Comparison of ENCODE assay signal across 15 cellular contexts in the genomic region with DNA sequence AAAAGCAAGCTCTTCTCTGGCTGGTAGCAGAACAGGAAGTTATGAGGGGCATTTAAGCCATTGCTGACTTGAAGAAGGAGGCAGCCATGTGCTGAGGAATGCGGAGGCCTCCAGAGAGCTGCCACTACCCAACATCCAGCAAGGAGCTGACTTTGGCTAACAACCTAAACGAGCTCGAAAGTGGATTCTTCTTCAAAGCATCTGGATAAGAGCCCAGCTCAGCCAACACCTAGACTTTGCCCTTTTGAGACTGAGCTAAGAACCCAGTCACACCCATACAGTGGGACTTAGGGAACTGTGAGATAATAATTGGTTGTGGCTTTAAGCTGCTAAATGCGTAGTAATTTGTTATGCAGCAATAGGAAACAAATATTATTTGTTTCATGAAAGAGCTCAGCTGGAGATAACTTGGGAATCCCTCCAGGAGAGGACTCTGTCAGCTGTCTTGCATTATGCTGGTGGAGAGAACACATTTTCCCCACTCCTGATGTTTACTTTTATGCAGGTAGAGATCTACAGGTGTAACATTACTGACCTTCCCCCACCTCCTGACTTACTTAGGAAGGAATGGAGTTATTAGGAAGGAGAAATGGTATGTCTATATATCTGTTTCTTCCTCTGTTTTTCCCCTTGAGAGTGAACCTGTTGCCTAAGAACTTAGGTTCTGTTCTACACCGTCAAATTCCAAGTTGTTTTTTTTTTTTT. TPM values are rescaled to one million over a fixed set of nuclear protein-coding genes. Genes with fewer than 3 reads are reported as not detected.
DNase-seq lines count a peak whose midpoint lies in the region; ATAC-seq and TF ChIP-seq lines count a peak whose summit lies in the region.
"Had no signal": no experiment of that assay in that cellular context is flagged by ENCODE, and none has a peak within 500 bp of the region (broad histone marks: within the 10 kb centered on the region; RNA-seq: fewer than 3 reads in every experiment).

No MANE protein-coding gene starts in this region.

- H3K27ac ChIP-seq in cardiac muscle cell (peak overlapping the region; percentile 7), esophagus squamous epithelium (peak overlapping the region in 3 of 4 donors; percentile 12 to 79 (median 28)), mucosa of rectum (ENCODE audit: low read depth in 2 of 2, low read length in 2 of 2) (peak overlapping the region; percentile 69 to 76), esophagus muscularis mucosa (replicated peaks in 1 of 4) (no peak overlapping the region)
- H3K27ac ChIP-seq: BLaER1 treated with 17β-estradiol and CSF1 and Interleukin-3, amounts not matched to agents 10 nM and 100 nM had no signal

- no peak for TF ChIP-seq CTCF in cardiac muscle cell (IDR thresholded peaks at IDR 0.05; ENCODE audit: low read depth, low read length)
- TF ChIP-seq CTCF in esophagus squamous epithelium (IDR thresholded peaks at IDR 0.05): no peak
- TF ChIP-seq CTCF in esophagus muscularis mucosa (IDR thresholded peaks at IDR 0.05): no peak

- intact Hi-C loops in Right ventricle myocardium superior (cut with DNase I): no loop called here
- intact Hi-C loops in esophagus squamous epithelium (cut with DNase I): loop anchor here (5.0 kb wide), 1 partner anchor 83 kb away; the partner anchor contains the start of gene FBXL19
- intact Hi-C loops in esophagus muscularis mucosa (cut with DNase I): no loop called here

- H3K9me3 ChIP-seq in cardiac muscle cell (ENCODE audit: low read depth) (no peaks in the 10 kb centered on the region), esophagus squamous epithelium (no peaks in the 10 kb centered on the region), mucosa of rectum (ENCODE audit: control insufficient read depth in 2 of 2, low read length in 2 of 2) (no peaks in the 10 kb centered on the region), esophagus muscularis mucosa (no peaks in the 10 kb centered on the region)

- TF ChIP-seq POLR2A in esophagus squamous epithelium (IDR thresholded peaks at IDR 0.05): no peak
- no peak for TF ChIP-seq POLR2A in esophagus muscularis mucosa (IDR thresholded peaks at IDR 0.05; ENCODE audit: low read depth)

- H3K27me3 ChIP-seq in cardiac muscle cell (no peaks in the 10 kb centered on the region), esophagus squamous epithelium (no peaks in the 10 kb centered on the region), mucosa of rectum (ENCODE audit: control insufficient read depth in 2 of 2, insufficient read depth in 2 of 2, low read length in 2 of 2) (no peaks in the 10 kb centered on the region), esophagus muscularis mucosa (no peaks in the 10 kb centered on the region)
- H3K27me3 ChIP-seq: BLaER1 treated with 17β-estradiol and CSF1 and Interleukin-3, amounts not matched to agents 10 nM and 100 nM had no signal

- 37 to 69% methylated on average over 5 of the region's 5 CpGs for WGBS in esophagus squamous epithelium, 2 donors
- 76% methylated on average over 5 of the region's 5 CpGs for WGBS in esophagus muscularis mucosa

- H3K4me1 ChIP-seq in cardiac muscle cell (ENCODE audit: low read depth): peaks cover 8% of the 10 kb centered on the region
- H3K4me1 ChIP-seq in esophagus squamous epithelium: peaks cover 0 to 16% (median 0%) of the 10 kb centered on the region in 3 donors
- H3K4me1 ChIP-seq in mucosa of rectum (ENCODE audit: control insufficient read depth in 2 of 2, insufficient read depth in 2 of 2, low read length in 2 of 2): peaks cover 8 to 12% of the 10 kb centered on the region in 2 donors
- H3K4me1 ChIP-seq in esophagus muscularis mucosa: peaks cover 0 to 9% (median 2%) of the 10 kb centered on the region in 4 donors

- no peak for ATAC-seq in Right ventricle myocardium superior (ENCODE audit: poor library complexity)
- no peak for ATAC-seq in activated CD4-positive, CD25-positive, alpha-beta regulatory T cell treated with anti-CD3 and anti-CD28 coated beads, Interleukin-2, amount 50 U/mL, for 24 hours
- ATAC-seq: activated CD8-positive, alpha-beta T cell treated with anti-CD3 and anti-CD28 coated beads for 36 hours had no signal

- peak overlapping the region in 1 of 2 donors; percentile 41 for H3K9ac ChIP-seq in mucosa of rectum (ENCODE audit: low read depth in 1 of 2, low read length in 2 of 2)
- H3K9ac ChIP-seq: BLaER1 treated with 17β-estradiol and CSF1 and Interleukin-3, amounts not matched to agents 10 nM and 100 nM had no signal

- H3K36me3 ChIP-seq in cardiac muscle cell: no peaks in the 10 kb centered on the region
- no peaks in the 10 kb centered on the region for H3K36me3 ChIP-seq in esophagus squamous epithelium
- H3K36me3 ChIP-seq in mucosa of rectum (ENCODE audit: control insufficient read depth in 2 of 2, insufficient read depth in 2 of 2, low read length in 2 of 2): no peaks in the 10 kb centered on the region
- peaks cover 0 to 5% (median 2%) of the 10 kb centered on the region in 4 donors for H3K36me3 ChIP-seq in esophagus muscularis mucosa

- H3K4me3 ChIP-seq in cardiac muscle cell (no peak overlapping the region), esophagus squamous epithelium (no peak overlapping the region), mucosa of rectum (ENCODE audit: low read length in 2 of 2) (peak overlapping the region; percentile 41 to 52), esophagus muscularis mucosa (no peak overlapping the region)
- H3K4me3 ChIP-seq: BLaER1 treated with 17β-estradiol and CSF1 and Interleukin-3, amounts not matched to agents 10 nM and 100 nM had no signal

- peak in 1 of 2 donors; percentile 58 for DNase-seq in cardiac muscle cell (ENCODE audit: low read depth in 1 of 2, low spot score in 1 of 2)
- no peak for DNase-seq in Right ventricle myocardium superior
- DNase-seq in esophagus squamous epithelium (lab: John Stamatoyannopoulos, UW): no peak
- DNase-seq in esophagus muscularis mucosa (ENCODE audit: extremely low spot score): no peak
- no peak for DNase-seq in amygdala (lab: John Stamatoyannopoulos, UW)
- DNase-seq in NCI-H1436 treated with DMSO at 0.1 percent for 48 hours (lab: John Stamatoyannopoulos, UW): no peak
- DNase-seq: activated CD8-positive, alpha-beta T cell treated with anti-CD3 and anti-CD28 coated beads for 36 hours; activated T-cell treated with anti-CD3 and anti-CD28 coated beads, Interleukin-2, amount 50 U/mL, for 24 hours; dermis blood vessel endothelial cell; NCI-H1930; NCI-H524 treated with DMSO at 0.1 percent for 48 hours had no signal

- no peak for TF ChIP-seq EP300 in esophagus muscularis mucosa (IDR thresholded peaks at IDR 0.05)

RNA-seq across cellular contexts. Expression of gene ZNF629, which starts 52.7 kb away (rescaled TPM):
- total RNA-seq in cardiac muscle cell (41.7 and 50.9 TPM in 2 replicates), Right ventricle myocardium superior (16.5 TPM), esophagus squamous epithelium (10 to 100 TPM in 1 of 4 donors, 1 to 10 TPM in 3; 5.0 to 11.4 (median 6.2) TPM), esophagus muscularis mucosa (10 to 100 TPM; 10.4 to 17.1 (median 15.4) TPM)
- polyA plus RNA-seq in cardiac muscle cell: 20.1 and 22.2 TPM in 2 replicates

RNA-seq across cellular contexts. Expression of gene BCL7C, which starts 54.2 kb away (rescaled TPM):
- 39.8 and 53.0 TPM in 2 replicates for total RNA-seq in cardiac muscle cell
- 50.5 and 60.6 TPM in 2 replicates for polyA plus RNA-seq in cardiac muscle cell
- 28.8 TPM for total RNA-seq in Right ventricle myocardium superior
- 10 to 100 TPM; 16.2 to 41.4 (median 25.8) TPM for total RNA-seq in esophagus squamous epithelium
- total RNA-seq in esophagus muscularis mucosa: 10 to 100 TPM; 42.1 to 57.9 (median 45.5) TPM

RNA-seq across cellular contexts. Expression of gene CTF1, which starts 56.7 kb away (rescaled TPM):
- total RNA-seq in cardiac muscle cell (4.9 and 5.0 TPM in 2 replicates), Right ventricle myocardium superior (6.5 TPM), esophagus squamous epithelium (1 to 10 TPM in 3 of 4 donors, under 1 TPM in 1; 0.53 to 3.6 (median 1.8) TPM), esophagus muscularis mucosa (10 to 100 TPM in 2 of 4 donors, 1 to 10 TPM in 2; 6.2 to 18.8 (median 10.9) TPM)
- polyA plus RNA-seq in cardiac muscle cell: 14.0 and 23.4 TPM in 2 replicates
- polyA plus RNA-seq: neural cell had no signal

Comparison
In these comparisons a context has a peak if more than half of its experiments do, and no peak if none do; other contexts are left out.
1. H3K27ac ChIP-seq: peak in cardiac muscle cell (single experiment), esophagus squamous epithelium (3 of 4) and mucosa of rectum (2 of 2); none in esophagus muscularis mucosa (0 of 4).
2. H3K4me3 ChIP-seq: peak in mucosa of rectum (2 of 2); none in cardiac muscle cell (single experiment), esophagus squamous epithelium (0 of 4) and esophagus muscularis mucosa (0 of 4).